In the genomic region with DNA sequence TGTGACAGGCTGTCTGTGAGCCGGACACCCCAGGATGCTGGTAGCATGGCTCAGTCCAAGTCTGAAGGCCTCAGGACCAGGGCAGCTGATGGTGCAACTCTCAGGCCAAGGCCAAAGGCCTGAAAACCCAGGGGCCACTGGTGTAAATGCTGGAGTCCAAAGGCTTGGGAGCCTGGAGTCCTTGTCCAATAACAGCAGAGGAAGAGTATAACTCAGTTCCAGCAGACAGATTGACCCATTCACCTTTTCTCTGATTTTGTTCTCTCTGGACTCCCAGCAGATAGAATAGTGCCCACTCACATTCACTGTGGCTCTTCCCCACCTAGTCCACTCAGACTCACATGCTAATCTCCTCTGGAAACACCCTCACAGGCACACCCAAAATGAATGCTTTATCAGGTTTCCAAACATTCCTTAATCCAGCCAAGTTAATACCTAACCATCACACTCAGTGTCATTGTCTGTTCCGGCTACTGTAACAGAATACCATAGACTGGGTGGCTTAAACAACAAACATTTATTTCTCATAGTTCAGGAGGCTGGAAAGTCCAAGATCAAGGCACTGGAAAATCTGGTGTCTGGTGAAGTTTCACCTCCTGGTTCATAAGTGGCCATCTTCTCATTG, we compare ENCODE assay signal across 19 cellular contexts. TPM values are rescaled to one million over a fixed set of nuclear protein-coding genes. Genes with fewer than 3 reads are reported as not detected.
A peak's percentile ranks its signal among the peaks of the same experiment; 100 is the strongest.
DNase-seq lines count a peak whose midpoint lies in the region; ATAC-seq and TF ChIP-seq lines count a peak whose summit lies in the region.
"Had no signal": no experiment of that assay in that cellular context is flagged by ENCODE, and none has a peak within 500 bp of the region (broad histone marks: within the 10 kb centered on the region; RNA-seq: fewer than 3 reads in every experiment).

No MANE protein-coding gene starts in this region.

- H3K79me2 ChIP-seq in neural progenitor cell (ENCODE audit: low read depth), result no peaks in the 10 kb centered on the region

- H3K27me3 ChIP-seq in transverse colon (no peaks in the 10 kb centered on the region), neural progenitor cell (no peaks in the 10 kb centered on the region)

- peaks cover 27% of the 10 kb centered on the region for H3F3A ChIP-seq in neural progenitor cell (ENCODE audit: low read depth)

- H4K20me1 ChIP-seq in neural progenitor cell (ENCODE audit: low read depth), result no peaks in the 10 kb centered on the region

- H3K36me3 ChIP-seq in mucosa of descending colon (ENCODE audit: low read depth), result no peaks in the 10 kb centered on the region
- H3K36me3 ChIP-seq in transverse colon, result no peaks in the 10 kb centered on the region
- no peaks in the 10 kb centered on the region for H3K36me3 ChIP-seq in neural progenitor cell

- no TSS peak for BruUV-seq in Calu3 (replicated peaks; lab: Mats Ljungman, UMichigan)

- H3K36me3 Mint-ChIP-seq in Calu3 (ENCODE audit: insufficient read depth, unreplicated experiment), result peaks cover 21% of the 10 kb centered on the region
- H3K36me3 Mint-ChIP-seq in neural progenitor cell, result peaks cover 2% of the 10 kb centered on the region

- CTCF ChIA-PET in Calu3 (lab: Charles Lee), result no interaction called here

- no peak for TF ChIP-seq CTCF in Calu3 (IDR thresholded peaks at IDR 0.05; ENCODE audit: unreplicated experiment)
- no peak for TF ChIP-seq CTCF in mucosa of descending colon (IDR thresholded peaks at IDR 0.05)
- no peak for TF ChIP-seq CTCF in transverse colon (IDR thresholded peaks at IDR 0.05)
- TF ChIP-seq CTCF in neural progenitor cell (IDR thresholded peaks at IDR 0.05), result no peak

- H3K27me3 Mint-ChIP-seq in Calu3 (ENCODE audit: unreplicated experiment), result no peaks in the 10 kb centered on the region
- H3K27me3 Mint-ChIP-seq in neural progenitor cell (ENCODE audit: insufficient read depth, low read depth), result peaks cover 14% of the 10 kb centered on the region

- H3K9ac ChIP-seq in neural progenitor cell, result no peak overlapping the region
- H3K9ac ChIP-seq: SK-N-SH had no signal

- H3K4me3 ChIP-seq in mucosa of descending colon, result no peak overlapping the region
- no peak overlapping the region for H3K4me3 ChIP-seq in transverse colon
- H3K4me3 ChIP-seq in neural progenitor cell, result no peak overlapping the region
- H3K4me3 ChIP-seq: GM23338 had no signal

- in situ Hi-C loops in transverse colon (cut with MboI; ENCODE audit: low pct_ligation_motif_present in 1 of 4, low pct_unique_long_range_greater_than_20kb in 1 of 4, low sequenced_read_pairs in 3 of 4), result loop anchor here in 1 of 4 donors (25.0 kb wide), 1 partner anchor 348 kb away; a partner anchor contains a TSS

- H3K27ac ChIP-seq in transverse colon (peak overlapping the region; percentile 75 to 87 (median 85)), neural progenitor cell (no peak overlapping the region)
- H3K27ac ChIP-seq: C4-2B had no signal

- intact Hi-C loops in Calu3 (cut with micrococcal nuclease; ENCODE audit: unreplicated experiment), result no loop called here
- intact Hi-C loops in mucosa of descending colon (cut with DNase I, micrococcal nuclease), result no loop called here
- intact Hi-C loops in transverse colon (cut with DNase I; ENCODE audit: low total_unique reads), result no loop called here

- no peak overlapping the region for H2AFZ ChIP-seq in neural progenitor cell (replicated peaks)
- H2AFZ ChIP-seq: GM23338 had no signal

- H3K9me3 ChIP-seq in mucosa of descending colon (no peaks in the 10 kb centered on the region), transverse colon (no peaks in the 10 kb centered on the region), neural progenitor cell (ENCODE audit: low read depth) (no peaks in the 10 kb centered on the region)
- H3K9me3 ChIP-seq: SK-N-SH had no signal

- H3K4me3 Mint-ChIP-seq in Calu3 (ENCODE audit: low read depth, unreplicated experiment) (peak overlapping the region; percentile 13), neural progenitor cell (no peak overlapping the region)
- H3K4me3 Mint-ChIP-seq: GM23338 had no signal

- WGBS in transverse colon (ENCODE audit: low coverage in 1 of 2), 2 donors, result 71 to 75% methylated on average over 2 of the region's 2 CpGs

- peak; percentile 65 for ATAC-seq in mucosa of descending colon
- no peak for ATAC-seq in GM21367 (IDR thresholded peaks at IDR 0.05; ENCODE audit: unreplicated experiment)
- no peak for ATAC-seq in HG03520 (IDR thresholded peaks at IDR 0.05; ENCODE audit: unreplicated experiment)
- ATAC-seq: GM23338 had no signal

- DNase-seq in Calu3, result no peak
- peak; percentile 24 for DNase-seq in glomerular visceral epithelial cell (ENCODE audit: extremely low spot score)
- peak in 2 of 3 donors; percentile 37 to 50 for DNase-seq in mucosa of descending colon
- peak; percentile 24 for DNase-seq in transverse colon
- DNase-seq in neural progenitor cell (ENCODE audit: low spot score), result no peak
- DNase-seq in HuH-7 (ENCODE audit: low spot score), result no peak
- DNase-seq: DMS153, GF-D8, HCEC 1CT, NCI-H1105, NCI-H1694, NCI-H510A, RPMI8226, SHP77 treated with DMSO at 0.1 percent for 48 hours, SK-N-SH had no signal

- no peak for TF ChIP-seq EP300 in transverse colon (IDR thresholded peaks at IDR 0.05; ENCODE audit: low read depth)

- TF ChIP-seq POLR2A in transverse colon (IDR thresholded peaks at IDR 0.05), result no peak

- H3K27ac Mint-ChIP-seq in Calu3 (ENCODE audit: unreplicated experiment) (peak overlapping the region; percentile 7), neural progenitor cell (no peak overlapping the region)
- H3K27ac Mint-ChIP-seq: GM23338 had no signal

- H3K9me3 Mint-ChIP-seq in Calu3 (ENCODE audit: low read depth, unreplicated experiment), result peaks cover 6% of the 10 kb centered on the region
- H3K9me3 Mint-ChIP-seq in neural progenitor cell, result peaks cover 8% of the 10 kb centered on the region

- H3K4me1 Mint-ChIP-seq in Calu3 (ENCODE audit: low read depth, unreplicated experiment) (peaks cover 42% of the 10 kb centered on the region), neural progenitor cell (peaks cover 46% of the 10 kb centered on the region)

- no peak overlapping the region for H3K4me2 ChIP-seq in neural progenitor cell
- H3K4me2 ChIP-seq: GM23338, SK-N-SH had no signal

- H3K4me1 ChIP-seq in mucosa of descending colon (ENCODE audit: low read depth) (peaks cover 25% of the 10 kb centered on the region), transverse colon (peaks cover 0 to 34% (median 31%) of the 10 kb centered on the region in 4 donors), neural progenitor cell (peaks cover 30% of the 10 kb centered on the region)

RNA-seq across cellular contexts. Expression of a gene that starts 5.0 kb away (rescaled TPM):
- total RNA-seq in Calu3 (2022) (39.2 and 42.0 TPM in 2 replicates), mucosa of descending colon (10 to 100 TPM; 33.6 to 69.5 (median 67.2) TPM), transverse colon (10 to 100 TPM; 33.0 to 57.8 (median 54.5) TPM), neural progenitor cell (ENCODE audit: low replicate concordance) (0.59 and 0.60 TPM in 2 replicates)

Comparison
In these comparisons a context has a peak if more than half of its experiments do, and no peak if none do; other contexts are left out.
1. DNase-seq: peak in glomerular visceral epithelial cell (single experiment), mucosa of descending colon (2 of 3) and transverse colon (single experiment); none in Calu3 (single experiment), neural progenitor cell (single experiment) and HuH-7 (single experiment).
2. RNA of a gene that starts 5.0 kb away (total RNA-seq): 33.6 to 69.5 TPM in mucosa of descending colon, 33.0 to 57.8 TPM in transverse colon and 39.2 to 42.0 TPM in Calu3; 0.59 to 0.60 TPM in neural progenitor cell; every median in the first group is over 10 times any median in the second.